ENCODE assay signal across 14 cellular contexts in genomic region chr1:181153634-181153961, GRCh38.
DNase-seq lines count a peak whose midpoint lies in the region; ATAC-seq and TF ChIP-seq lines count a peak whose summit lies in the region.
"Had no signal": no experiment of that assay in that cellular context is flagged by ENCODE, and none has a peak within 500 bp of the region (broad histone marks: within the 10 kb centered on the region; RNA-seq: fewer than 3 reads in every experiment).

No MANE protein-coding gene starts in this region.

- no peak overlapping the region for H3K9ac ChIP-seq in stomach smooth muscle (ENCODE audit: low read length in 2 of 2)

- H3K27ac ChIP-seq in ascending aorta, result peak overlapping the region; percentile 81 to 92
- peak overlapping the region; percentile 76 for H3K27ac ChIP-seq in lower lobe of right lung
- peak overlapping the region; percentile 86 for H3K27ac ChIP-seq in stomach smooth muscle (ENCODE audit: low read length)

- intact Hi-C loops in ascending aorta (cut with DNase I), result loop anchor here (5.0 to 10.0 kb wide), 4 partner anchors 521 to 1241 kb away; partner anchors contain the start of genes ACBD6, GLUL and XPR1
- intact Hi-C loops in lower lobe of right lung (cut with DNase I), result no loop called here

- no peak for ATAC-seq in lower lobe of right lung
- ATAC-seq: activated CD8-positive, alpha-beta memory T cell treated with anti-CD3 and anti-CD28 coated beads, Interleukin-2, amount 10 ng/mL, durations not matched to agents 7 days and 5 days; Panc1 had no signal

- DNase-seq in HFFc6 (no peak), ascending aorta (ENCODE audit: low spot score in 2 of 2) (no peak), lower lobe of right lung (no peak), NCI-H510A (lab: John Stamatoyannopoulos, UW) (no peak), SW 1271 (lab: John Stamatoyannopoulos, UW) (no peak), NCI-H2171 treated with DMSO at 0.1 percent for 48 hours (lab: John Stamatoyannopoulos, UW) (no peak)
- DNase-seq in stimulated activated CD4-positive, alpha-beta T cell treated with anti-CD3 and anti-CD28 coated beads, Interleukin-4, amount 100 ng/mL, for 1 hour, result no peak
- DNase-seq: activated CD8-positive, alpha-beta memory T cell treated with anti-CD3 and anti-CD28 coated beads, Interleukin-2, amount 10 ng/mL, durations not matched to agents 7 days and 5 days; activated gamma-delta T cell; NCI-H526 treated with DMSO at 0.1 percent for 48 hours; stimulated activated naive CD4-positive, alpha-beta T cell had no signal

- H3K27me3 ChIP-seq in ascending aorta, result no peaks in the 10 kb centered on the region
- H3K27me3 ChIP-seq in lower lobe of right lung (ENCODE audit: low read depth), result no peaks in the 10 kb centered on the region
- H3K27me3 ChIP-seq in stomach smooth muscle (ENCODE audit: control insufficient read depth in 1 of 2, insufficient read depth in 2 of 2, low read length in 2 of 2), result no peaks in the 10 kb centered on the region

- no peaks in the 10 kb centered on the region for H3K36me3 Mint-ChIP-seq in HFFc6 (ENCODE audit: low read depth)

- no peak overlapping the region; the same call in 1 of the 2 replicates for H3K27ac Mint-ChIP-seq in HFFc6
- H3K27ac Mint-ChIP-seq: activated CD8-positive, alpha-beta memory T cell treated with anti-CD3 and anti-CD28 coated beads, Interleukin-2, amount 10 ng/mL, durations not matched to agents 7 days and 5 days had no signal

- H3K9me3 ChIP-seq in ascending aorta (no peaks in the 10 kb centered on the region), lower lobe of right lung (no peaks in the 10 kb centered on the region), stomach smooth muscle (ENCODE audit: control insufficient read depth in 2 of 2, low read length in 2 of 2) (no peaks in the 10 kb centered on the region)

- H3K36me3 ChIP-seq in ascending aorta (no peaks in the 10 kb centered on the region), lower lobe of right lung (no peaks in the 10 kb centered on the region), stomach smooth muscle (ENCODE audit: control insufficient read depth in 2 of 2, insufficient read depth in 2 of 2, low read length in 2 of 2) (no peaks in the 10 kb centered on the region)

- peaks cover 30% of the 10 kb centered on the region for H3K4me1 Mint-ChIP-seq in HFFc6 (ENCODE audit: low read depth)

- peaks cover 4% of the 10 kb centered on the region for H3K27me3 Mint-ChIP-seq in HFFc6 (ENCODE audit: insufficient read depth)

- H3K9me3 Mint-ChIP-seq in HFFc6, result no peaks in the 10 kb centered on the region

- TF ChIP-seq CTCF in HFFc6 (IDR thresholded peaks at IDR 0.05) (no peak), ascending aorta (IDR thresholded peaks at IDR 0.05) (no peak), lower lobe of right lung (IDR thresholded peaks at IDR 0.05) (no peak)

- H3K4me1 ChIP-seq in ascending aorta (peaks cover 8 to 20% of the 10 kb centered on the region in 2 donors), lower lobe of right lung (peaks cover 34% of the 10 kb centered on the region), stomach smooth muscle (ENCODE audit: control insufficient read depth, insufficient read depth, low read length) (peaks cover 21% of the 10 kb centered on the region)

- peak overlapping the region; percentile 18; the same call in 1 of the 2 replicates for H3K4me3 Mint-ChIP-seq in HFFc6
- H3K4me3 Mint-ChIP-seq: activated CD8-positive, alpha-beta memory T cell treated with anti-CD3 and anti-CD28 coated beads, Interleukin-2, amount 10 ng/mL, durations not matched to agents 7 days and 5 days; WTC11 had no signal

- H3K4me3 ChIP-seq in ascending aorta, result no peak overlapping the region
- no peak overlapping the region for H3K4me3 ChIP-seq in lower lobe of right lung
- H3K4me3 ChIP-seq in stomach smooth muscle (ENCODE audit: low read length in 2 of 2), result peak overlapping the region in 1 of 2 donors; percentile 54
